Comparison of ENCODE assay signal across 27 cellular contexts in the genomic region with DNA sequence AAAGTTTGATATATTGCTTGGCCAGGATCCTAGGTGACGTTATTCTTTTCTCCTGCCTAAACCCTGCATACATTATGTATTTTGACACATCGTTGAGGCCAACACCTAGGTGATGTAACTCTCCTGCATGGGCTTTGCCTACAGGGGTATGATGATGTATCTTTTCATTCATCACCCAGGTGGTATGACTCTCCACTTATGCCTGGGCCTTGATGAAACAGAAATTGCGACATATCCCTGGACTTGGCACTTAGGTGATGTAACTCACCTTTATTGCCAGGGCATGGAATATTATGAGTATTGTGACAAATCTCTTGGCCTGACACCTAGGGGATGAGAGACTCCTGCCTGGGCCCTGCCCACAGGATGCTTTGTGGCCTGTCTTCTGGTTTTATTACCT. TPM values are rescaled to one million over a fixed set of nuclear protein-coding genes. Genes with fewer than 3 reads are reported as not detected.
DNase-seq lines count a peak whose midpoint lies in the region; ATAC-seq and TF ChIP-seq lines count a peak whose summit lies in the region.
"Had no signal": no experiment of that assay in that cellular context is flagged by ENCODE, and none has a peak within 500 bp of the region (broad histone marks: within the 10 kb centered on the region; RNA-seq: fewer than 3 reads in every experiment).

No MANE protein-coding gene starts in this region.

- H3K27me3 Mint-ChIP-seq in activated naive CD4-positive, alpha-beta T cell treated with anti-CD3 and anti-CD28 coated beads for 36 hours (ENCODE audit: low read depth) = no peaks in the 10 kb centered on the region
- H3K27me3 Mint-ChIP-seq in activated naive CD4-positive, alpha-beta T cell treated with anti-CD3 and anti-CD28 coated beads, Interleukin-2, amount 10 ng/mL, durations not matched to agents 7 days and 5 days = no peaks in the 10 kb centered on the region
- no peaks in the 10 kb centered on the region for H3K27me3 Mint-ChIP-seq in activated CD8-positive, alpha-beta T cell treated with anti-CD3 and anti-CD28 coated beads for 36 hours
- H3K27me3 Mint-ChIP-seq in stimulated activated naive CD8-positive, alpha-beta T cell treated with anti-CD3 and anti-CD28 coated beads, Interleukin-15, amount 100 ng/mL, for 72 hours = no peaks in the 10 kb centered on the region
- H3K27me3 Mint-ChIP-seq: activated CD4-positive, alpha-beta T cell treated with anti-CD3 and anti-CD28 coated beads, Interleukin-2, amount 10 ng/mL, durations not matched to agents 7 days and 5 days had no signal

- POLR2A ChIA-PET in activated CD8-positive, alpha-beta T cell treated with anti-CD3 and anti-CD28 coated beads for 36 hours (lab: Charles Lee) = no interaction called here

- intact Hi-C loops in activated naive CD4-positive, alpha-beta T cell treated with anti-CD3 and anti-CD28 coated beads for 36 hours (cut with micrococcal nuclease) = no loop called here
- intact Hi-C loops in activated CD8-positive, alpha-beta T cell treated with anti-CD3 and anti-CD28 coated beads for 36 hours (cut with micrococcal nuclease) = no loop called here
- intact Hi-C loops in esophagus muscularis mucosa (cut with DNase I) = no loop called here
- intact Hi-C loops in dorsolateral prefrontal cortex (cut with DNase I) = no loop called here

- peaks cover 48% of the 10 kb centered on the region for H3K36me3 Mint-ChIP-seq in activated naive CD4-positive, alpha-beta T cell treated with anti-CD3 and anti-CD28 coated beads for 36 hours (ENCODE audit: low read depth)
- H3K36me3 Mint-ChIP-seq in activated naive CD4-positive, alpha-beta T cell treated with anti-CD3 and anti-CD28 coated beads, Interleukin-2, amount 10 ng/mL, durations not matched to agents 7 days and 5 days = peaks cover 57% of the 10 kb centered on the region
- peaks cover 45% of the 10 kb centered on the region for H3K36me3 Mint-ChIP-seq in activated CD8-positive, alpha-beta T cell treated with anti-CD3 and anti-CD28 coated beads for 36 hours (ENCODE audit: low read depth)

- no peak for TF ChIP-seq POLR2A in esophagus muscularis mucosa (IDR thresholded peaks at IDR 0.05; ENCODE audit: low read depth)

- TF ChIP-seq EP300 in esophagus muscularis mucosa (IDR thresholded peaks at IDR 0.05) = no peak

- DNase-seq in activated naive CD4-positive, alpha-beta T cell treated with anti-CD3 and anti-CD28 coated beads for 36 hours = peak; percentile 20
- no peak for DNase-seq in activated naive CD4-positive, alpha-beta T cell treated with anti-CD3 and anti-CD28 coated beads, Interleukin-2, amount 10 ng/mL, durations not matched to agents 7 days and 5 days
- peak; percentile 48 for DNase-seq in activated CD8-positive, alpha-beta T cell treated with anti-CD3 and anti-CD28 coated beads for 36 hours
- DNase-seq in esophagus muscularis mucosa (ENCODE audit: extremely low spot score) (peak; percentile 10), dorsolateral prefrontal cortex (no peak), T-helper 2 cell (no peak)
- DNase-seq in stimulated activated naive CD8-positive, alpha-beta T cell treated with anti-CD3 and anti-CD28 coated beads, Interleukin-15, amount 100 ng/mL, for 72 hours = peak in 1 of 2 donors; percentile 50
- DNase-seq: ACHN; activated CD4-positive, alpha-beta T cell treated with anti-CD3 and anti-CD28 coated beads, Interleukin-2, amount 10 ng/mL, durations not matched to agents 7 days and 5 days; aorta; Caco-2; cortex of kidney; left lung; mesendoderm; NCI-H1105; NCI-H187 treated with DMSO at 0.1 percent for 48 hours; NCI-H524 treated with DMSO at 0.1 percent for 48 hours; nucleus accumbens; SHP77 treated with DMSO at 0.1 percent for 48 hours; stimulated activated naive CD4-positive, alpha-beta T cell treated with Interleukin-2 at 50 U/mL for 16 hours; T-helper 9 cell had no signal

- peaks cover 0 to 9% (median 0%) of the 10 kb centered on the region in 4 donors for H3K36me3 ChIP-seq in esophagus muscularis mucosa
- H3K36me3 ChIP-seq: HAP-1 had no signal

- no peak overlapping the region for H3K27ac Mint-ChIP-seq in activated naive CD4-positive, alpha-beta T cell treated with anti-CD3 and anti-CD28 coated beads for 36 hours
- H3K27ac Mint-ChIP-seq in activated naive CD4-positive, alpha-beta T cell treated with anti-CD3 and anti-CD28 coated beads, Interleukin-2, amount 10 ng/mL, durations not matched to agents 7 days and 5 days = no peak overlapping the region
- H3K27ac Mint-ChIP-seq in activated CD8-positive, alpha-beta T cell treated with anti-CD3 and anti-CD28 coated beads for 36 hours = peak overlapping the region; percentile 5
- no peak overlapping the region for H3K27ac Mint-ChIP-seq in stimulated activated naive CD8-positive, alpha-beta T cell treated with anti-CD3 and anti-CD28 coated beads, Interleukin-15, amount 100 ng/mL, for 72 hours
- H3K27ac Mint-ChIP-seq: activated CD4-positive, alpha-beta T cell treated with anti-CD3 and anti-CD28 coated beads, Interleukin-2, amount 10 ng/mL, durations not matched to agents 7 days and 5 days; endodermal cell had no signal

- no peak for TF ChIP-seq CTCF in activated CD8-positive, alpha-beta T cell treated with anti-CD3 and anti-CD28 coated beads for 36 hours (IDR thresholded peaks at IDR 0.05)
- no peak for TF ChIP-seq CTCF in esophagus muscularis mucosa (IDR thresholded peaks at IDR 0.05)
- TF ChIP-seq CTCF in dorsolateral prefrontal cortex (IDR thresholded peaks at IDR 0.05 in 54 of 56, conservative IDR thresholded peaks at IDR 0.05 in 2 of 56; ENCODE audit: low read depth in 1 of 56, partially characterized antibody in 56 of 56) = no peak

- H3K9me3 Mint-ChIP-seq in activated naive CD4-positive, alpha-beta T cell treated with anti-CD3 and anti-CD28 coated beads for 36 hours = peaks cover 15% of the 10 kb centered on the region
- peaks cover 46% of the 10 kb centered on the region for H3K9me3 Mint-ChIP-seq in activated naive CD4-positive, alpha-beta T cell treated with anti-CD3 and anti-CD28 coated beads, Interleukin-2, amount 10 ng/mL, durations not matched to agents 7 days and 5 days
- peaks cover 2% of the 10 kb centered on the region for H3K9me3 Mint-ChIP-seq in activated CD8-positive, alpha-beta T cell treated with anti-CD3 and anti-CD28 coated beads for 36 hours
- H3K9me3 Mint-ChIP-seq in stimulated activated naive CD8-positive, alpha-beta T cell treated with anti-CD3 and anti-CD28 coated beads, Interleukin-15, amount 100 ng/mL, for 72 hours = peaks cover 5 to 7% of the 10 kb centered on the region in 2 donors
- H3K9me3 Mint-ChIP-seq: endodermal cell had no signal

- H3K27ac ChIP-seq in esophagus muscularis mucosa (replicated peaks in 1 of 4) (no peak overlapping the region), dorsolateral prefrontal cortex (no peak overlapping the region)
- H3K27ac ChIP-seq: left lung, tibial nerve, VCaP had no signal

- ATAC-seq in activated CD8-positive, alpha-beta T cell treated with anti-CD3 and anti-CD28 coated beads for 36 hours = peak; percentile 59
- ATAC-seq in stimulated activated naive CD8-positive, alpha-beta T cell treated with anti-CD3 and anti-CD28 coated beads, Interleukin-15, amount 100 ng/mL, for 72 hours = peak; percentile 89
- ATAC-seq in HG02852 (IDR thresholded peaks at IDR 0.05; ENCODE audit: unreplicated experiment) = no peak
- ATAC-seq: left lung, Panc1 had no signal

- CTCF ChIA-PET in activated naive CD4-positive, alpha-beta T cell treated with anti-CD3 and anti-CD28 coated beads for 36 hours (lab: Charles Lee) = no interaction called here
- CTCF ChIA-PET in activated naive CD4-positive, alpha-beta T cell treated with anti-CD3 and anti-CD28 coated beads, Interleukin-2, amount 10 ng/mL, durations not matched to agents 7 days and 5 days (lab: Charles Lee) = no interaction called here
- CTCF ChIA-PET in activated CD8-positive, alpha-beta T cell treated with anti-CD3 and anti-CD28 coated beads for 36 hours (lab: Charles Lee) = no interaction called here

- no peaks in the 10 kb centered on the region for H3K9me3 ChIP-seq in esophagus muscularis mucosa
- H3K9me3 ChIP-seq: Caco-2, HAP-1 had no signal

- no peaks in the 10 kb centered on the region for H3K4me1 ChIP-seq in esophagus muscularis mucosa
- H3K4me1 ChIP-seq: Caco-2, HAP-1, left lung, tibial nerve had no signal

- peaks cover 13% of the 10 kb centered on the region for H3K4me1 Mint-ChIP-seq in activated naive CD4-positive, alpha-beta T cell treated with anti-CD3 and anti-CD28 coated beads for 36 hours (ENCODE audit: low read depth)
- peaks cover 9% of the 10 kb centered on the region for H3K4me1 Mint-ChIP-seq in activated naive CD4-positive, alpha-beta T cell treated with anti-CD3 and anti-CD28 coated beads, Interleukin-2, amount 10 ng/mL, durations not matched to agents 7 days and 5 days
- H3K4me1 Mint-ChIP-seq in activated CD8-positive, alpha-beta T cell treated with anti-CD3 and anti-CD28 coated beads for 36 hours (ENCODE audit: low read depth) = peaks cover 18% of the 10 kb centered on the region
- peaks cover 18% of the 10 kb centered on the region for H3K4me1 Mint-ChIP-seq in stimulated activated naive CD8-positive, alpha-beta T cell treated with anti-CD3 and anti-CD28 coated beads, Interleukin-15, amount 100 ng/mL, for 72 hours

- no peak overlapping the region for H3K4me3 ChIP-seq in esophagus muscularis mucosa
- H3K4me3 ChIP-seq in dorsolateral prefrontal cortex = no peak overlapping the region
- H3K4me3 ChIP-seq: HAP-1, left lung, tibial nerve had no signal

- H3K27me3 ChIP-seq in esophagus muscularis mucosa (no peaks in the 10 kb centered on the region), dorsolateral prefrontal cortex (no peaks in the 10 kb centered on the region)
- H3K27me3 ChIP-seq: left lung, tibial nerve had no signal

- H3K4me3 Mint-ChIP-seq in activated naive CD4-positive, alpha-beta T cell treated with anti-CD3 and anti-CD28 coated beads for 36 hours = no peak overlapping the region
- no peak overlapping the region for H3K4me3 Mint-ChIP-seq in activated naive CD4-positive, alpha-beta T cell treated with anti-CD3 and anti-CD28 coated beads, Interleukin-2, amount 10 ng/mL, durations not matched to agents 7 days and 5 days
- H3K4me3 Mint-ChIP-seq in activated CD8-positive, alpha-beta T cell treated with anti-CD3 and anti-CD28 coated beads for 36 hours = no peak overlapping the region
- H3K4me3 Mint-ChIP-seq in stimulated activated naive CD8-positive, alpha-beta T cell treated with anti-CD3 and anti-CD28 coated beads, Interleukin-15, amount 100 ng/mL, for 72 hours = no peak overlapping the region
- H3K4me3 Mint-ChIP-seq: activated CD4-positive, alpha-beta T cell treated with anti-CD3 and anti-CD28 coated beads, Interleukin-2, amount 10 ng/mL, durations not matched to agents 7 days and 5 days; endodermal cell had no signal

- WGBS in esophagus muscularis mucosa = 83% methylated on average over 2 of the region's 3 CpGs

RNA-seq across cellular contexts. Expression of gene ZNF681, which starts 18.5 kb away (rescaled TPM):
- 1 to 10 TPM; 3.1 to 5.1 TPM for total RNA-seq in activated naive CD4-positive, alpha-beta T cell treated with anti-CD3 and anti-CD28 coated beads for 36 hours
- total RNA-seq in activated CD8-positive, alpha-beta T cell treated with anti-CD3 and anti-CD28 coated beads for 36 hours = 1 to 10 TPM; 5.0 to 6.4 TPM
- total RNA-seq in esophagus muscularis mucosa (1 to 10 TPM in 1 of 4 donors, under 1 TPM in 3; 0.65 to 1.1 (median 0.91) TPM), dorsolateral prefrontal cortex (10 to 100 TPM in 1 of 120 experiments, 1 to 10 TPM in 119; 1.8 to 10.5 (median 4.8) TPM)

Comparison
In these comparisons a context has a peak if more than half of its experiments do, and no peak if none do; other contexts are left out.
1. DNase-seq: peak in activated naive CD4-positive, alpha-beta T cell treated with anti-CD3 and anti-CD28 coated beads for 36 hours (single experiment), activated CD8-positive, alpha-beta T cell treated with anti-CD3 and anti-CD28 coated beads for 36 hours (single experiment) and esophagus muscularis mucosa (single experiment); none in activated naive CD4-positive, alpha-beta T cell treated with anti-CD3 and anti-CD28 coated beads, Interleukin-2, amount 10 ng/mL, durations not matched to agents 7 days and 5 days (single experiment), dorsolateral prefrontal cortex (0 of 10) and T-helper 2 cell (0 of 5).